17 cellular contexts compared by ENCODE assay signal in the genomic region with DNA sequence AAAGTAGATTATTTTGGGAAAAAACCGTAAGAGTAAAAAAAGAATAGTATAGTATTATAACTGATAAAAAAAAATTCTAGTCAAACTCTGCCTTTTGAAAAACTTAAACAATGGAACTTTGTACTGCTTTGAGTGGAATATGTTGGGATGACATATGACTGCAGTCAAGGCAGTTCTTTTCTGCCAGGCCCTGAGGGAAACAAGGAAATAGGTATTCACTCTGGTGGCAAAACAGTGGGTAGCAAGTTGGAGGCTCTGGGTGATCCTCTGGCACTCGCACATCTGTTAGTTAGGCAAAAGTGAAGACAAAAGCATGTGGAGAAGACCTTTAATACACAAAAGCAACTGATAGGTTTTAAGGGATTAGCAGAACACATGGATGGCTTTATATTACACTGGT.
"Had no signal": no experiment of that assay in that cellular context is flagged by ENCODE, and none has a peak within 500 bp of the region (broad histone marks: within the 10 kb centered on the region; RNA-seq: fewer than 3 reads in every experiment).

No MANE protein-coding gene starts in this region.

- H3K4me3 ChIP-seq: esophagus squamous epithelium, ovary, right lobe of liver had no signal

- H3K27ac ChIP-seq: esophagus squamous epithelium, ovary, right lobe of liver had no signal

- ATAC-seq: left cardiac atrium; naive thymus-derived CD8-positive, alpha-beta T cell; right lobe of liver; stimulated activated effector memory CD8-positive, alpha-beta T cell treated with anti-CD3 and anti-CD28 coated beads, Interleukin-12 subunit alpha, Interleukin-12 subunit beta, amount 100 ng/mL, for 72 hours; T-cell had no signal

- H3K27ac Mint-ChIP-seq: activated naive CD8-positive, alpha-beta T cell had no signal

- H3K9me3 Mint-ChIP-seq: naive thymus-derived CD8-positive, alpha-beta T cell; stimulated activated effector memory CD8-positive, alpha-beta T cell treated with anti-CD3 and anti-CD28 coated beads, Interleukin-12 subunit alpha, Interleukin-12 subunit beta, amount 100 ng/mL, for 72 hours; T-cell had no signal

- H3K36me3 ChIP-seq: ovary had no signal

- H3K27me3 ChIP-seq: esophagus squamous epithelium, ovary, right lobe of liver had no signal

- H3K4me1 ChIP-seq: esophagus squamous epithelium, right lobe of liver had no signal

- H3K9me3 ChIP-seq: esophagus squamous epithelium, ovary, right lobe of liver had no signal

- H3K27me3 Mint-ChIP-seq: activated naive CD8-positive, alpha-beta T cell; naive thymus-derived CD8-positive, alpha-beta T cell; T-cell had no signal

- H3K4me1 Mint-ChIP-seq: stimulated activated effector memory CD8-positive, alpha-beta T cell treated with anti-CD3 and anti-CD28 coated beads, Interleukin-12 subunit alpha, Interleukin-12 subunit beta, amount 100 ng/mL, for 72 hours had no signal

- DNase-seq: activated CD4-positive, alpha-beta T cell treated with anti-CD3 and anti-CD28 coated beads for 1 hour; activated CD8-positive, alpha-beta memory T cell treated with anti-CD3 and anti-CD28 coated beads for 24 hours; activated CD8-positive, alpha-beta memory T cell treated with anti-CD3 and anti-CD28 coated beads, Interleukin-2, amount 50 U/mL, for 48 hours; activated gamma-delta T cell; activated T-cell treated with anti-CD3 and anti-CD28 coated beads, Interleukin-2, amount 50 U/mL, for 48 hours; dermis blood vessel endothelial cell; effector memory CD4-positive, alpha-beta T cell; esophagus squamous epithelium; left cardiac atrium; mesendoderm; naive thymus-derived CD8-positive, alpha-beta T cell; ovary; right lobe of liver; stimulated activated CD4-positive, alpha-beta T cell treated with anti-CD3 and anti-CD28 coated beads, Interleukin-4, amount 100 ng/mL, for 24 hours; T-cell had no signal

- H3K4me3 Mint-ChIP-seq: activated naive CD8-positive, alpha-beta T cell; naive thymus-derived CD8-positive, alpha-beta T cell; stimulated activated effector memory CD8-positive, alpha-beta T cell treated with anti-CD3 and anti-CD28 coated beads, Interleukin-12 subunit alpha, Interleukin-12 subunit beta, amount 100 ng/mL, for 72 hours; T-cell had no signal
